In the genomic region with DNA sequence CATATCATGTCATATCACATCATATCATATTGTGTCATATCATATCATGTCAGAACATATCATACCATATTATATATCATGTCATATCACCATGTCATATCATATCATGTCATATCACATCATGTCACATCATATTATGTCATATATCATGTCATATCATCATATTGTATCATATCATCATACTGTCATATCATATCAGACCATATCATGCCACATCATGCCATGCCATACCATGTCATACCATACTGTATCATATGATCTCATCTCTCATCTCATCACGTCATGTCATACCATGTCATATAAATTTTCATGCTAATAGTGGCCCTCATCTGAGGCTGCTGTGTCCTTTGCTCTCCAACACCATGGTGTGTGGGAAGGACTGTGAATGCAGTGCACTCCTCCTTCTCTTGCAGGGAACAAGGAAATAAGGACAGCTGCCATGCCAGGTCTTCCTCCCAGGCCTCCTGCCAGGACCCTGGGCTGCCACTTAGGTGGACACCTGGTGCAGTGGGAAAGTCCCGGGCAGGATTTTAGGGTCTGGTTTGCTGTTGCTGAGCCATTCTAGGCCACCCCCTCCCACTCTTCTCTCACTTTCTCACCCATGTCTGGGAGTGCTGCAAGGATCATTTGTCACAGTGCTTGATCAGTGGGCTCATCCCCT, we compare ENCODE assay signal across 2 cellular contexts.
A peak's percentile ranks its signal among the peaks of the same experiment; 100 is the strongest.
TF ChIP-seq lines count a peak whose summit lies in the region.

No MANE protein-coding gene starts in this region.

TF ChIP-seq in HepG2, 621 proteins besides CTCF, POLR2A, EP300 and RAD21 (continued from another document):
- TF ChIP-seq ZNF768 (CRISPR knock-in tag; IDR thresholded peaks at IDR 0.05) (no peak), NFRKB (IDR thresholded peaks at IDR 0.05) (no peak), RXRB (CRISPR knock-in tag; IDR thresholded peaks at IDR 0.05; ENCODE audit: borderline replicate concordance) (no peak), MTA1 (CRISPR knock-in tag; IDR thresholded peaks at IDR 0.05; ENCODE audit: borderline replicate concordance) (no peak), CREB1 (IDR thresholded peaks at IDR 0.05) (peak; percentile 88), CREB1 (CRISPR knock-in tag; IDR thresholded peaks at IDR 0.05) (no peak), ATF7 (IDR thresholded peaks at IDR 0.05) (peak; percentile 95), ATF7 (CRISPR knock-in tag; IDR thresholded peaks at IDR 0.05) (no peak)
TF ChIP-seq in HepG2: peak in this region for 2.

TF ChIP-seq in HEK293, 187 proteins besides CTCF, POLR2A, EP300 and RAD21 (continued from another document):
- TF ChIP-seq KLF8 (tag by site-specific recombination; IDR thresholded peaks at IDR 0.05) = no peak
